In the genomic region with DNA sequence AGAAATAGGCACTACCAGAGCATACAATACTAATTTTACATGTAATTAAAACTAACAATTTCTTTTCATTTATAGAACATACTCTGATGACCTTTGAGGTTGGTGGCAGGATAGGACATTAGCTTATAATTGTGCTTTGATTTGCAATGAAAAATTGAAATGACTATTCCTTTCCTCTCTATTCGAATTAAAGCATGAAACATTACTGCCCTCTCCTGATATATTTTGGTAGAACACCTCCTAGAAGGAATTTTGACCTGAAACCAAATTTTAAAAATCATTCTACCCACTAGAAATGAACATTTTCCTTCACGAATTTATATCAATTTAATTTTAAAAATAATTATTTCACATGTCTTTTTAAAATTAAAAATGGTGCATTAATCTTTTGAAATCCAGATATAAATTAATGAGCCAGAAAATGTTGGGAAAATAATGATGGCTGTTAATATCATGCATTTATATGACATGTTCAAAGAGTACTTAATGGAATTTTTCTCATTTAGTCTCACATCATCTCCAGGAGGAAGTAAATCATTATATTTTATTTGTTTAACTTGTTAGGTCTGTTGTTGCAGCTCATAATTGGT, we compare ENCODE assay signal across 8 cellular contexts.
DNase-seq lines count a peak whose midpoint lies in the region; ATAC-seq and TF ChIP-seq lines count a peak whose summit lies in the region.

No MANE protein-coding gene starts in this region.

- H3K4me3 ChIP-seq in NB4 (ENCODE audit: low read depth, low read length) = no peak overlapping the region

- ATAC-seq in GM19351 (IDR thresholded peaks at IDR 0.05; ENCODE audit: unreplicated experiment) = no peak

- H3K36me3 Mint-ChIP-seq in nephron progenitor cell (ENCODE audit: low read depth) = peaks cover 6% of the 10 kb centered on the region

- H3K9me3 Mint-ChIP-seq in nephron progenitor cell = peaks cover 21% of the 10 kb centered on the region

- no peak for TF ChIP-seq CTCF in NB4 (IDR thresholded peaks at IDR 0.05; ENCODE audit: low read depth, low read length)
- peak; percentile 90 for TF ChIP-seq CTCF in nephron progenitor cell (IDR thresholded peaks at IDR 0.05)

- no peak overlapping the region for H3K27ac Mint-ChIP-seq in nephron progenitor cell

- no peak overlapping the region for H3K4me3 Mint-ChIP-seq in nephron progenitor cell

- DNase-seq in EL (peak; percentile 2), NB4 (ENCODE audit: low read depth) (peak; percentile 14), cerebellar cortex (ENCODE audit: low spot score) (peak; percentile 29), nephron progenitor cell (no peak), mesenteric fat pad (ENCODE audit: low spot score) (no peak), NCI-H128 (lab: John Stamatoyannopoulos, UW; ENCODE audit: unreplicated experiment) (no peak)
- no peak for DNase-seq in activated T-cell treated with anti-CD3 and anti-CD28 coated beads, Interleukin-2, amount 50 U/mL, for 48 hours

- peaks cover 3% of the 10 kb centered on the region for H3K27me3 Mint-ChIP-seq in nephron progenitor cell (ENCODE audit: low read depth, poor library complexity)

- no peak for TF ChIP-seq POLR2A in NB4 (IDR thresholded peaks at IDR 0.05; ENCODE audit: extremely low read depth, insufficient read length)

- no peaks in the 10 kb centered on the region for H3K4me1 Mint-ChIP-seq in nephron progenitor cell

Comparison
In these comparisons a context has a peak if more than half of its experiments do, and no peak if none do; other contexts are left out.
1. DNase-seq: peak in EL (single experiment), NB4 (single experiment) and cerebellar cortex (single experiment); none in nephron progenitor cell (single experiment), mesenteric fat pad (single experiment), activated T-cell treated with anti-CD3 and anti-CD28 coated beads, Interleukin-2, amount 50 U/mL, for 48 hours (0 of 2) and NCI-H128 (single experiment).